In the genomic region with DNA sequence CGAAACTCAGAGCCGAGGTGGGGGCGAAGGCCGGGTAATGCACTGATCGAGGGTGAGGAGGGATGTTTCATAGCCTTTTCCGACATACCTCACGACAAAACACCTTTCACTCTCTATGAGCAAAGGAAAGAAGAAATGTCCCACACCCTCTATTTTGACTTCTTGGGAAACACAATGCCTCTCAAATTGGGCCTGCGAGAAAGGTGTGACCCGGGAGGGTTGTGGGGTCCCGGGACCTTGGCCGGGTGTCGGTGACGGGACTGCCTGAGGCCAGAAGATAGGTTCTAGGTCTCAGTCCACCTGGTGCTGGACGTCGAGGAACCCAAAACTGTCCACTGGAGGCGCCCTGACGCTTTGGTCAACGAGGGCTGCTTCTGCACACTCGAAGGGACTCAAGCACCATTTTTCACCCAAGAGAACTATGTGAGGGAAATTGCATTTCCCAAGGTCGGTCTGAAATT, we compare ENCODE assay signal across 7 cellular contexts. TPM values are rescaled to one million over a fixed set of nuclear protein-coding genes. Genes with fewer than 3 reads are reported as not detected.
DNase-seq lines count a peak whose midpoint lies in the region; ATAC-seq and TF ChIP-seq lines count a peak whose summit lies in the region.

No MANE protein-coding gene starts in this region.

- intact Hi-C loops in psoas muscle (cut with DNase I), result loop anchor here (5.0 to 10.0 kb wide), 3 partner anchors 52 to 409 kb away; partner anchors contain the start of gene NR2E1 (in 2 of the 2)

- no peak overlapping the region for H3K27ac ChIP-seq in psoas muscle

- no peak overlapping the region for H3K4me3 ChIP-seq in fibroblast of the aortic adventitia (ENCODE audit: low read depth, low read length)
- H3K4me3 ChIP-seq in psoas muscle, result peak overlapping the region; percentile 63

- peaks cover 0 to 94% (median 52%) of the 10 kb centered on the region in 3 donors for H3K27me3 ChIP-seq in psoas muscle (ENCODE audit: insufficient read depth in 3 of 3, low read length in 2 of 3)

- peak; percentile 30 for TF ChIP-seq CTCF in fibroblast of the aortic adventitia (IDR thresholded peaks at IDR 0.05; ENCODE audit: insufficient read depth, low read length)
- TF ChIP-seq CTCF in psoas muscle (IDR thresholded peaks at IDR 0.05), result peak; percentile 22

- WGBS in psoas muscle, 3 donors, result 8 to 21% (median 16%) methylated on average over 20 of the region's 20 CpGs

- H3K4me1 ChIP-seq in psoas muscle, result peaks cover 22% of the 10 kb centered on the region

- no peaks in the 10 kb centered on the region for H3K9me3 ChIP-seq in psoas muscle

- peak in 2 of 4 donors; percentile 29 to 35 for ATAC-seq in psoas muscle

- no peaks in the 10 kb centered on the region for H3K36me3 ChIP-seq in psoas muscle (ENCODE audit: insufficient read depth in 1 of 2, low read depth in 1 of 2)

- DNase-seq in DMS53 treated with DMSO at 0.1 percent for 48 hours (lab: John Stamatoyannopoulos, UW; ENCODE audit: unreplicated experiment), result peak; percentile 32
- peak in 50 of 76 experiments; percentile 11 to 74 (median 42) for DNase-seq in HUDEP-2 (lab: John Stamatoyannopoulos, UW; ENCODE audit: unreplicated experiment in 76 of 76)
- peak; percentile 56 for DNase-seq in UCSD-AML1 (lab: John Stamatoyannopoulos, UW; ENCODE audit: unreplicated experiment)
- peak; percentile 37 for DNase-seq in fibroblast of the aortic adventitia (ENCODE audit: low read depth)
- peak in 1 of 2 donors; percentile 57 for DNase-seq in psoas muscle
- DNase-seq in NCI-H2171 (lab: John Stamatoyannopoulos, UW), result no peak
- no peak for DNase-seq in cerebellar nuclear complex (lab: John Stamatoyannopoulos, UW)

RNA-seq across cellular contexts. Expression of gene OSTM1, which starts 41.1 kb away (rescaled TPM):
- total RNA-seq in fibroblast of the aortic adventitia (ENCODE audit: low replicate concordance) (44.1 and 165 TPM in 2 replicates), psoas muscle (10 to 100 TPM; 21.6 to 29.6 (median 24.1) TPM)
- polyA plus RNA-seq in psoas muscle, result 10 to 100 TPM; 15.6 to 29.8 (median 22.2) TPM

RNA-seq across cellular contexts. Expression of gene NR2E1, which starts 50.2 kb away (rescaled TPM):
- not detected in 2 replicates for total RNA-seq in fibroblast of the aortic adventitia (ENCODE audit: low replicate concordance)
- not detected for total RNA-seq in psoas muscle
- polyA plus RNA-seq in psoas muscle, result under 1 TPM in 1 of 3 donors, not detected in 2; 0.01 TPM

Comparison
In these comparisons a context has a peak if more than half of its experiments do, and no peak if none do; other contexts are left out.
1. DNase-seq: peak in DMS53 treated with DMSO at 0.1 percent for 48 hours (single experiment), HUDEP-2 (50 of 76), UCSD-AML1 (single experiment) and fibroblast of the aortic adventitia (single experiment); none in NCI-H2171 (single experiment) and cerebellar nuclear complex (0 of 2).